In the genomic region with DNA sequence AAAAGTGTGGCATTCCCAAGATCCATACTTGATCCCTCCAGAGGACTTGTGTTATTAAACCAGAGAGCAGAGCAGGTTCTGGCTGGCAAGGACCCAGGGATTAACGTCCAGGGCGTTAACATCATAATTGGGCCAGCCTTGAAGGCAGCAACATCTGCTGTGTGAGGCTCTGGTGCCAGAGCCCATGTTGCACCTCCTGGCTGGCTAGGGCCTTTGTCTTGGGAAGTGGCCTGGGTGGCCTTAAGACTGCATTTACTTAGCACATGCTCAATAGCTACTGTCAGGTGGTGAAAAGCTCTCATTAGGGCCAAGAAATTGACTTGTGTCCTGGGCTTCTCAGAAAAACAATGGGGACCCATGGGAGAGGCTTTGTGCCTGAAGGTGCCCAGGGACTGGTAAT, we compare ENCODE assay signal across 17 cellular contexts.
"Had no signal": no experiment of that assay in that cellular context is flagged by ENCODE, and none has a peak within 500 bp of the region (broad histone marks: within the 10 kb centered on the region; RNA-seq: fewer than 3 reads in every experiment).

No MANE protein-coding gene starts in this region.

- H3K36me3 ChIP-seq: cardiac muscle cell, sigmoid colon, spleen, upper lobe of right lung, WERI-Rb-1 had no signal

- H3K4me1 ChIP-seq: sigmoid colon, spleen, upper lobe of right lung had no signal

- H3K27me3 ChIP-seq: cardiac muscle cell had no signal

- DNase-seq: activated CD4-positive, alpha-beta T cell treated with anti-CD3 and anti-CD28 coated beads, Interleukin-2, amount 50 U/mL, for 4 hours; activated gamma-delta T cell treated with Interleukin-2 at 50 U/mL for 16 hours; foreskin fibroblast; hippocampal formation; kidney; midbrain; nucleus accumbens; sigmoid colon; spleen; stimulated activated naive B cell treated with anti-CD40 and anti-IgM and Interleukin-4, amounts not matched to agents 10 μg/mL and 1 μg/mL and 100 μg/mL, for 72 hours; upper lobe of right lung; WERI-Rb-1 had no signal

- H3K27ac ChIP-seq: cardiac muscle cell, epithelial cell of prostate, sigmoid colon, spleen, upper lobe of right lung, WERI-Rb-1 had no signal

- H3K9me3 Mint-ChIP-seq: activated naive CD4-positive, alpha-beta T cell treated with anti-CD3 and anti-CD28 coated beads, Interleukin-2, amount 50 U/mL, for 72 hours; activated T-helper 1 cell treated with anti-CD3 and anti-CD28 coated beads, Interleukin-12 subunit alpha, Interleukin-12 subunit beta, Interleukin-2, Interleukin-4 antibody, amounts not matched to agents 30 ng/mL and 10 ng/mL and 1 ng/mL, durations not matched to agents 14 hours and 24 hours and 36 hours; stimulated activated naive B cell treated with anti-CD40 and anti-IgM and Interleukin-4, amounts not matched to agents 10 μg/mL and 1 μg/mL and 100 μg/mL, for 72 hours had no signal

- H3K4me3 Mint-ChIP-seq: activated T-helper 1 cell treated with anti-CD3 and anti-CD28 coated beads, Interleukin-12 subunit alpha, Interleukin-12 subunit beta, Interleukin-2, Interleukin-4 antibody, amounts not matched to agents 30 ng/mL and 10 ng/mL and 1 ng/mL, durations not matched to agents 14 hours and 24 hours and 36 hours; nephron; stimulated activated naive B cell treated with anti-CD40 and anti-IgM and Interleukin-4, amounts not matched to agents 10 μg/mL and 1 μg/mL and 100 μg/mL, for 72 hours had no signal

- H3K4me3 ChIP-seq: cardiac muscle cell, sigmoid colon, spleen, upper lobe of right lung had no signal

- H3K9me3 ChIP-seq: sigmoid colon, spleen, upper lobe of right lung had no signal

- H3K4me1 Mint-ChIP-seq: nephron; stimulated activated naive B cell treated with anti-CD40 and anti-IgM and Interleukin-4, amounts not matched to agents 10 μg/mL and 1 μg/mL and 100 μg/mL, for 72 hours had no signal

- H3K27ac Mint-ChIP-seq: activated naive CD4-positive, alpha-beta T cell treated with anti-CD3 and anti-CD28 coated beads, Interleukin-2, amount 50 U/mL, for 72 hours; activated T-helper 1 cell treated with anti-CD3 and anti-CD28 coated beads, Interleukin-12 subunit alpha, Interleukin-12 subunit beta, Interleukin-2, Interleukin-4 antibody, amounts not matched to agents 30 ng/mL and 10 ng/mL and 1 ng/mL, durations not matched to agents 14 hours and 24 hours and 36 hours; nephron; stimulated activated naive B cell treated with anti-CD40 and anti-IgM and Interleukin-4, amounts not matched to agents 10 μg/mL and 1 μg/mL and 100 μg/mL, for 72 hours had no signal

- H3K36me3 Mint-ChIP-seq: activated naive CD4-positive, alpha-beta T cell treated with anti-CD3 and anti-CD28 coated beads, Interleukin-2, amount 50 U/mL, for 72 hours; stimulated activated naive B cell treated with anti-CD40 and anti-IgM and Interleukin-4, amounts not matched to agents 10 μg/mL and 1 μg/mL and 100 μg/mL, for 72 hours had no signal
